13 cellular contexts compared by ENCODE assay signal in the genomic region with DNA sequence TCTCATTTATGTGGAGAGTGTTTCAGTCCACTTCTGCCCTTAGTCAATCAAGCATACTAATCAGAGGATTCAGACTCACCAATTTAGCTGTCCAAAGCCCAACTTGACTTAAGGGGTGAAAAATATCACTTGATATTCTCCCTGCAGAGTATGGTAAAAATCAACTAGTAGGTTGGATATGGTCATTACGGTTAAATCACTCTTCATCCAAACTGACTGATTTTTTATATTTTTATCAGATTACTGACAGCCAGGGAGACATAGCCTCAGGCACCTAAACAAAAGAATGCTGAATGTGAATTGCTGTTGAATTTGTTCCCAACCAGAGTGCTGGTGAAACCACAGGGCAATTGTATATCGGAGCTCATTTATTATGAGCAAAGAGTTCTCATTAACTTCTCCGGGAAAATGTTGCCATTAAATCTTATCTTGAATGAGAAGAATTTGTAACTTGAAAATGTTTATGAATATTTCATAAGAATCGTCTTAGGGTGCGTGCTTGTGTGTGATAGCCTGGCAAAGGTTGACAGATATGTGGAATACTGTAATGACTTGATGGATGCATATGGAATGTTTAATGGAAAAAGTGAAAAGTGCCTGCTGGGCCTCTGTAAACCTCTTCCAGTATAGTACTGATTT.
DNase-seq lines count a peak whose midpoint lies in the region; ATAC-seq, FAIRE-seq and TF ChIP-seq lines count a peak whose summit lies in the region.
"Had no signal": no experiment of that assay in that cellular context is flagged by ENCODE, and none has a peak within 500 bp of the region (broad histone marks: within the 10 kb centered on the region; RNA-seq: fewer than 3 reads in every experiment).

No MANE protein-coding gene starts in this region.

- no peaks in the 10 kb centered on the region for H3K36me3 ChIP-seq in HepG2 (replicated peaks in 1 of 2; ENCODE audit: control insufficient read depth in 1 of 2, insufficient read depth in 2 of 2, low read length in 2 of 2)
- H3K36me3 ChIP-seq: ascending aorta had no signal

- H3K4me1 ChIP-seq in HepG2 (ENCODE audit: insufficient read depth, low read length) = no peaks in the 10 kb centered on the region
- H3K4me1 ChIP-seq: ascending aorta had no signal

- DNase-seq in AG09319 (ENCODE audit: extremely low read depth, low read depth) (peak; percentile 42), H54 (ENCODE audit: insufficient read length, low spot score) (no peak), NCI-H446 treated with DMSO at 0.1 percent for 48 hours (lab: John Stamatoyannopoulos, UW) (peak; percentile 87), fibroblast of pulmonary artery (ENCODE audit: low read depth) (peak; percentile 57), RCC 7860 (ENCODE audit: low spot score) (no peak), HepG2 (ENCODE audit: low spot score) (no peak)
- no peak for DNase-seq in activated CD4-positive, CD25-positive, alpha-beta regulatory T cell treated with anti-CD3 and anti-CD28 coated beads, Interleukin-2, amount 50 U/mL, for 72 hours
- DNase-seq: natural killer cell; stimulated activated CD8-positive, alpha-beta memory T cell treated with anti-CD3 and anti-CD28 coated beads, Interleukin-4, amount 100 ng/mL, for 48 hours had no signal

- FAIRE-seq in H54 (lab: Jason Lieb, UNC) = peak; percentile 81
- FAIRE-seq in RCC 7860 (lab: Jason Lieb, UNC) = no peak
- FAIRE-seq in HepG2 (lab: Jason Lieb, UNC) = no peak
- FAIRE-seq: islet of Langerhans had no signal

- no peak for TF ChIP-seq RAD21 in HepG2 (CRISPR knock-in tag; IDR thresholded peaks at IDR 0.05)

- TF ChIP-seq EP300 in HepG2 (IDR thresholded peaks at IDR 0.05; ENCODE audit: low read depth in 2 of 2, low read length in 2 of 2) (no peak), HepG2 (CRISPR knock-in tag; IDR thresholded peaks at IDR 0.05; ENCODE audit: borderline replicate concordance) (no peak)

- intact Hi-C loops in HepG2 (cut with micrococcal nuclease; ENCODE audit: unreplicated experiment) = no loop called here

- no peaks in the 10 kb centered on the region for H3K27me3 ChIP-seq in HepG2 (ENCODE audit: control insufficient read depth in 1 of 2, insufficient read depth in 2 of 2, low read length in 2 of 2)
- H3K27me3 ChIP-seq: ascending aorta had no signal

- TF ChIP-seq CTCF in AG09319 (IDR thresholded peaks at IDR 0.05; ENCODE audit: low read depth, low read length) = no peak
- TF ChIP-seq CTCF in fibroblast of pulmonary artery (IDR thresholded peaks at IDR 0.05; ENCODE audit: low read length, missing control alignments) = no peak
- no peak for TF ChIP-seq CTCF in HepG2 (CRISPR knock-in tag; IDR thresholded peaks at IDR 0.05)

- ATAC-seq in GM19351 (IDR thresholded peaks at IDR 0.05; ENCODE audit: unreplicated experiment) = no peak
- no peak for ATAC-seq in HepG2
- ATAC-seq: natural killer cell had no signal

- POLR2A ChIA-PET in HepG2 (lab: Yijun Ruan, JAX) = no interaction called here

- no peak overlapping the region for H3K27ac ChIP-seq in HepG2 (ENCODE audit: extremely low read length, insufficient read depth, low read length)
- H3K27ac ChIP-seq: ascending aorta, epithelial cell of prostate had no signal

- 26% methylated on average over 5 of the region's 5 CpGs for WGBS in HepG2 (ENCODE audit: low lambda C conversion rate)

- in situ Hi-C loops in HepG2 (cut with HindIII; ENCODE audit: extremely low pct_ligation_motif_present, low pct_unique_long_range_greater_than_20kb) = no loop called here

- H3K79me2 ChIP-seq in HepG2 (ENCODE audit: insufficient read depth, low read length) = no peaks in the 10 kb centered on the region

- H3K4me3 ChIP-seq in fibroblast of pulmonary artery (replicated peaks; ENCODE audit: low read depth, low read length) (no peak overlapping the region), HepG2 (replicated peaks in 1 of 3; ENCODE audit: insufficient read depth in 1 of 3, low read depth in 2 of 3, low read length in 3 of 3) (no peak overlapping the region)
- H3K4me3 ChIP-seq: ascending aorta had no signal

- no TSS peak for BruUV-seq in HepG2 (replicated peaks; lab: Mats Ljungman, UMichigan)

- no peaks in the 10 kb centered on the region for H4K20me1 ChIP-seq in HepG2 (ENCODE audit: insufficient read depth, low read length)

- H3K4me2 ChIP-seq in HepG2 (ENCODE audit: low read depth, low read length) = no peak overlapping the region

- CTCF ChIA-PET in HepG2 (lab: Yijun Ruan, JAX; ENCODE audit: low intra/inter-chr PET ratio, low total read pairs) = no interaction called here

- no peak overlapping the region for H2AFZ ChIP-seq in HepG2 (ENCODE audit: low read length)

- TF ChIP-seq POLR2A in H54 (IDR thresholded peaks at IDR 0.05; ENCODE audit: low read depth, low read length) (no peak), HepG2 (IDR thresholded peaks at IDR 0.05; ENCODE audit: insufficient read depth in 1 of 2, low read depth in 2 of 2, low read length in 2 of 2) (no peak)

- no peaks in the 10 kb centered on the region for H3K9me3 ChIP-seq in HepG2 (ENCODE audit: low read length)
- H3K9me3 ChIP-seq: ascending aorta had no signal

- H3K9ac ChIP-seq in HepG2 (ENCODE audit: insufficient read depth, low read depth, low read length) = no peak overlapping the region

TF ChIP-seq in HepG2, 621 proteins besides CTCF, POLR2A, EP300 and RAD21 (continues in another document):
- TF ChIP-seq PPARG (CRISPR knock-in tag; conservative IDR thresholded peaks at IDR 0.05) = no peak
- TF ChIP-seq, protein P1, sequence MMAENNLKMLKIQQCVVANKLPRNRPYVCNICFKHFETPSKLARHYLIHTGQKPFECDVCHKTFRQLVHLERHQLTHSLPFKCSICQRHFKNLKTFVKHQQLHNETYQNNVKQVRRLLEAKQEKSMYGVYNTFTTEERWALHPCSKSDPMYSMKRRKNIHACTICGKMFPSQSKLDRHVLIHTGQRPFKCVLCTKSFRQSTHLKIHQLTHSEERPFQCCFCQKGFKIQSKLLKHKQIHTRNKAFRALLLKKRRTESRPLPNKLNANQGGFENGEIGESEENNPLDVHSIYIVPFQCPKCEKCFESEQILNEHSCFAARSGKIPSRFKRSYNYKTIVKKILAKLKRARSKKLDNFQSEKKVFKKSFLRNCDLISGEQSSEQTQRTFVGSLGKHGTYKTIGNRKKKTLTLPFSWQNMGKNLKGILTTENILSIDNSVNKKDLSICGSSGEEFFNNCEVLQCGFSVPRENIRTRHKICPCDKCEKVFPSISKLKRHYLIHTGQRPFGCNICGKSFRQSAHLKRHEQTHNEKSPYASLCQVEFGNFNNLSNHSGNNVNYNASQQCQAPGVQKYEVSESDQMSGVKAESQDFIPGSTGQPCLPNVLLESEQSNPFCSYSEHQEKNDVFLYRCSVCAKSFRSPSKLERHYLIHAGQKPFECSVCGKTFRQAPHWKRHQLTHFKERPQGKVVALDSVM (CRISPR knock-in tag; IDR thresholded peaks at IDR 0.05) = no peak
- no peak for TF ChIP-seq HDAC1 (CRISPR knock-in tag; IDR thresholded peaks at IDR 0.05)
- TF ChIP-seq, protein P2, sequence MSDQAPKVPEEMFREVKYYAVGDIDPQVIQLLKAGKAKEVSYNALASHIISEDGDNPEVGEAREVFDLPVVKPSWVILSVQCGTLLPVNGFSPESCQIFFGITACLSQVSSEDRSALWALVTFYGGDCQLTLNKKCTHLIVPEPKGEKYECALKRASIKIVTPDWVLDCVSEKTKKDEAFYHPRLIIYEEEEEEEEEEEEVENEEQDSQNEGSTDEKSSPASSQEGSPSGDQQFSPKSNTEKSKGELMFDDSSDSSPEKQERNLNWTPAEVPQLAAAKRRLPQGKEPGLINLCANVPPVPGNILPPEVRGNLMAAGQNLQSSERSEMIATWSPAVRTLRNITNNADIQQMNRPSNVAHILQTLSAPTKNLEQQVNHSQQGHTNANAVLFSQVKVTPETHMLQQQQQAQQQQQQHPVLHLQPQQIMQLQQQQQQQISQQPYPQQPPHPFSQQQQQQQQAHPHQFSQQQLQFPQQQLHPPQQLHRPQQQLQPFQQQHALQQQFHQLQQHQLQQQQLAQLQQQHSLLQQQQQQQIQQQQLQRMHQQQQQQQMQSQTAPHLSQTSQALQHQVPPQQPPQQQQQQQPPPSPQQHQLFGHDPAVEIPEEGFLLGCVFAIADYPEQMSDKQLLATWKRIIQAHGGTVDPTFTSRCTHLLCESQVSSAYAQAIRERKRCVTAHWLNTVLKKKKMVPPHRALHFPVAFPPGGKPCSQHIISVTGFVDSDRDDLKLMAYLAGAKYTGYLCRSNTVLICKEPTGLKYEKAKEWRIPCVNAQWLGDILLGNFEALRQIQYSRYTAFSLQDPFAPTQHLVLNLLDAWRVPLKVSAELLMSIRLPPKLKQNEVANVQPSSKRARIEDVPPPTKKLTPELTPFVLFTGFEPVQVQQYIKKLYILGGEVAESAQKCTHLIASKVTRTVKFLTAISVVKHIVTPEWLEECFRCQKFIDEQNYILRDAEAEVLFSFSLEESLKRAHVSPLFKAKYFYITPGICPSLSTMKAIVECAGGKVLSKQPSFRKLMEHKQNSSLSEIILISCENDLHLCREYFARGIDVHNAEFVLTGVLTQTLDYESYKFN (CRISPR knock-in tag; conservative IDR thresholded peaks at IDR 0.05) = no peak
- no peak for TF ChIP-seq ZNF883 (CRISPR knock-in tag; IDR thresholded peaks at IDR 0.05; ENCODE audit: not compliant biosample characterization)
- TF ChIP-seq, protein P3, sequence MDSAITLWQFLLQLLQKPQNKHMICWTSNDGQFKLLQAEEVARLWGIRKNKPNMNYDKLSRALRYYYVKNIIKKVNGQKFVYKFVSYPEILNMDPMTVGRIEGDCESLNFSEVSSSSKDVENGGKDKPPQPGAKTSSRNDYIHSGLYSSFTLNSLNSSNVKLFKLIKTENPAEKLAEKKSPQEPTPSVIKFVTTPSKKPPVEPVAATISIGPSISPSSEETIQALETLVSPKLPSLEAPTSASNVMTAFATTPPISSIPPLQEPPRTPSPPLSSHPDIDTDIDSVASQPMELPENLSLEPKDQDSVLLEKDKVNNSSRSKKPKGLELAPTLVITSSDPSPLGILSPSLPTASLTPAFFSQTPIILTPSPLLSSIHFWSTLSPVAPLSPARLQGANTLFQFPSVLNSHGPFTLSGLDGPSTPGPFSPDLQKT (CRISPR knock-in tag; IDR thresholded peaks at IDR 0.05; ENCODE audit: borderline replicate concordance) = no peak
- no peak for TF ChIP-seq BRD4 (CRISPR knock-in tag; IDR thresholded peaks at IDR 0.05)
- no peak for TF ChIP-seq ZNF777 (CRISPR knock-in tag; IDR thresholded peaks at IDR 0.05)
- TF ChIP-seq, protein P4, sequence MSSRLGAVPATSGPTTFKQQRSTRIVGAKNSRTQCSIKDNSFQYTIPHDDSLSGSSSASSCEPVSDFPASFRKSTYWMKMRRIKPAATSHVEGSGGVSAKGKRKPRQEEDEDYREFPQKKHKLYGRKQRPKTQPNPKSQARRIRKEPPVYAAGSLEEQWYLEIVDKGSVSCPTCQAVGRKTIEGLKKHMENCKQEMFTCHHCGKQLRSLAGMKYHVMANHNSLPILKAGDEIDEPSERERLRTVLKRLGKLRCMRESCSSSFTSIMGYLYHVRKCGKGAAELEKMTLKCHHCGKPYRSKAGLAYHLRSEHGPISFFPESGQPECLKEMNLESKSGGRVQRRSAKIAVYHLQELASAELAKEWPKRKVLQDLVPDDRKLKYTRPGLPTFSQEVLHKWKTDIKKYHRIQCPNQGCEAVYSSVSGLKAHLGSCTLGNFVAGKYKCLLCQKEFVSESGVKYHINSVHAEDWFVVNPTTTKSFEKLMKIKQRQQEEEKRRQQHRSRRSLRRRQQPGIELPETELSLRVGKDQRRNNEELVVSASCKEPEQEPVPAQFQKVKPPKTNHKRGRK (CRISPR knock-in tag; IDR thresholded peaks at IDR 0.05) = no peak

Comparison
In these comparisons a context has a peak if more than half of its experiments do, and no peak if none do; other contexts are left out.
1. DNase-seq: peak in AG09319 (single experiment), NCI-H446 treated with DMSO at 0.1 percent for 48 hours (single experiment) and fibroblast of pulmonary artery (single experiment); none in H54 (single experiment), RCC 7860 (single experiment), activated CD4-positive, CD25-positive, alpha-beta regulatory T cell treated with anti-CD3 and anti-CD28 coated beads, Interleukin-2, amount 50 U/mL, for 72 hours (single experiment) and HepG2 (single experiment).